14 cellular contexts compared by ENCODE assay signal in the genomic region with DNA sequence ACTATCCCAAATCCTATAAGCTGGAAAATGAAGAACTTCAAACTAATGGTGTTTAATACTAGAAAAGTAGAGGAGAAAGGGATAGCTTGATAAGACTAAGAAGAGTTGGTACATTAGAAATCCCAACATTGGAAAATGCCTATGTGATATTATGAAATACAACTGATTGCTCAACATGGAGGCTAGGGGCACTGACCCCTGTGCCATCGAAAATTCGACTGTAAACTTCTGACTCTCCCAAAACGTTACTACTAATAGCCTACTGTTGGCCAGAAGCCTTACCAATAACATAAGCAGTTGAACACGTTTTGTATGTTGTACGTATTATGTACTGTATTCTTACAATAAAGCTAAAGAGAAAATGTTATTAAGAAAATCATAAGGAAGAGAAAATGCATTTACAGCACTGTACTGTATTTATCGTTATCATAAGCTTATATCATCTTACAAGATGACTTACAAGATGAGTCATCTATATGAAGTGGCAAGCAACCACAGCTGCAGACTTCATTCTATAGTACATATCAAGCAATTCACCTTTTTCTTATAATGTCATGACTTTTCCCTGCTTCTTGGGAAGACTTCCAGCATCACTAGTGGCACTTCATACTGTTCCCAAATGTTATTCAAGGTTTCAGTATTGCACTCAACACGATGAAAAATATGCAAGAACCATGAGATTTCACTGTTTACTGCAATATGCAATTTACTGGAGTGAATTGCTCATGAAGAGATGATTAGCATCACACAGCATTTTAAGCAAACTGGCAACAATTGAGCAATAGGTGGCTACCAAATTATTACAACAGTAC. TPM values are rescaled to one million over a fixed set of nuclear protein-coding genes. Genes with fewer than 3 reads are reported as not detected.
A peak's percentile ranks its signal among the peaks of the same experiment; 100 is the strongest.
DNase-seq lines count a peak whose midpoint lies in the region; ATAC-seq and TF ChIP-seq lines count a peak whose summit lies in the region.
"Had no signal": no experiment of that assay in that cellular context is flagged by ENCODE, and none has a peak within 500 bp of the region (broad histone marks: within the 10 kb centered on the region; RNA-seq: fewer than 3 reads in every experiment).

No MANE protein-coding gene starts in this region.

- intact Hi-C loops in left colon (cut with DNase I, micrococcal nuclease) (no loop called here), body of pancreas (cut with DNase I) (no loop called here)

- H3K4me1 ChIP-seq in adipocyte (ENCODE audit: control insufficient read depth, insufficient read depth, low read length) (peaks cover 14% of the 10 kb centered on the region), body of pancreas (peaks cover 1% of the 10 kb centered on the region)
- H3K4me1 ChIP-seq: neural progenitor cell had no signal

- TF ChIP-seq POLR2A in GM18505 (IDR thresholded peaks at IDR 0.05; ENCODE audit: borderline replicate concordance, extremely low read depth, insufficient read depth, insufficient read length) (no peak), body of pancreas (IDR thresholded peaks at IDR 0.05) (no peak)

- H3K36me3 ChIP-seq in adipocyte (ENCODE audit: control insufficient read depth, insufficient read depth, low read length, severe bottlenecking) (peaks cover 79% of the 10 kb centered on the region), body of pancreas (replicated peaks in 1 of 2; ENCODE audit: insufficient read depth in 1 of 2, low read depth in 2 of 2) (peaks cover 4 to 23% of the 10 kb centered on the region in 2 donors)
- H3K36me3 ChIP-seq: neural progenitor cell had no signal

- H3K4me3 ChIP-seq in adipocyte (ENCODE audit: low read length) = no peak overlapping the region
- H3K4me3 ChIP-seq in body of pancreas = no peak overlapping the region
- H3K4me3 ChIP-seq: neural progenitor cell had no signal

- H3K9me3 ChIP-seq in adipocyte (ENCODE audit: control insufficient read depth, low read length) = no peaks in the 10 kb centered on the region
- H3K9me3 ChIP-seq in body of pancreas = no peaks in the 10 kb centered on the region

- H3K27ac ChIP-seq in body of pancreas = no peak overlapping the region
- H3K27ac ChIP-seq: C4-2B, neural progenitor cell had no signal

- H3K27me3 ChIP-seq in adipocyte (replicated peaks; ENCODE audit: control insufficient read depth, insufficient read depth, low read length) (no peaks in the 10 kb centered on the region), body of pancreas (no peaks in the 10 kb centered on the region)
- H3K27me3 ChIP-seq: neural progenitor cell had no signal

- DNase-seq in Daoy (ENCODE audit: low read depth) (peak; percentile 8), HS-5 (ENCODE audit: low read depth) (peak; percentile 71), adipocyte (ENCODE audit: low read depth) (peak; percentile 38), left colon (no peak), NCI-H128 (lab: John Stamatoyannopoulos, UW; ENCODE audit: unreplicated experiment) (no peak), body of pancreas (no peak)
- DNase-seq: activated CD4-positive, alpha-beta T cell treated with anti-CD3 and anti-CD28 coated beads for 1 hour; anterior cingulate cortex; NCI-H1930; NCI-H526; T-helper 1 cell had no signal

- peak; percentile 39 for ATAC-seq in left colon
- no peak for ATAC-seq in GM18505 (IDR thresholded peaks at IDR 0.05; ENCODE audit: unreplicated experiment)
- ATAC-seq in body of pancreas = no peak

- no peak overlapping the region for H3K9ac ChIP-seq in adipocyte (ENCODE audit: low read length)
- H3K9ac ChIP-seq: neural progenitor cell had no signal

- no peak for TF ChIP-seq CTCF in body of pancreas (IDR thresholded peaks at IDR 0.05)

- 82 to 89% methylated on average over 7 of the region's 7 CpGs for WGBS in body of pancreas, 2 donors

RNA-seq across cellular contexts. Expression of a gene that starts 12.9 kb away (rescaled TPM):
- 0.39 and 5.8 TPM in 2 replicates for total RNA-seq in Daoy (2014; rRNA removed; shearing (Covaris generic))
- 10 to 100 TPM; 23.8 to 49.6 TPM for total RNA-seq in left colon
- 10 to 100 TPM; 11.9 to 18.4 TPM for total RNA-seq in body of pancreas

RNA-seq across cellular contexts. Expression of a gene that starts 55.3 kb away (rescaled TPM):
- 29.7 and 45.2 TPM in 2 replicates for total RNA-seq in Daoy (2014; rRNA removed; shearing (Covaris generic))
- 100 to 1,000 TPM; 576 to 638 TPM for total RNA-seq in left colon
- total RNA-seq in body of pancreas = 10 to 100 TPM in 1 of 2 donors, 1 to 10 TPM in 1; 3.6 to 30.6 TPM

RNA-seq across cellular contexts. Expression of a gene that starts 55.5 kb away (rescaled TPM):
- 12.0 and 24.8 TPM in 2 replicates for total RNA-seq in Daoy (2014; rRNA removed; shearing (Covaris generic))
- 10 to 100 TPM; 36.9 to 43.1 TPM for total RNA-seq in left colon
- 10 to 100 TPM; 20.4 to 27.8 TPM for total RNA-seq in body of pancreas

Comparison
In these comparisons a context has a peak if more than half of its experiments do, and no peak if none do; other contexts are left out.
1. DNase-seq: peak in Daoy (single experiment), HS-5 (single experiment) and adipocyte (single experiment); none in left colon (0 of 2), NCI-H128 (single experiment) and body of pancreas (0 of 4).
2. RNA of a gene that starts 55.3 kb away (total RNA-seq): 576 to 638 TPM in left colon; 3.6 to 30.6 TPM in body of pancreas and 29.7 to 45.2 TPM in Daoy; every median in the first group is over 10 times any median in the second.